In the genomic region with DNA sequence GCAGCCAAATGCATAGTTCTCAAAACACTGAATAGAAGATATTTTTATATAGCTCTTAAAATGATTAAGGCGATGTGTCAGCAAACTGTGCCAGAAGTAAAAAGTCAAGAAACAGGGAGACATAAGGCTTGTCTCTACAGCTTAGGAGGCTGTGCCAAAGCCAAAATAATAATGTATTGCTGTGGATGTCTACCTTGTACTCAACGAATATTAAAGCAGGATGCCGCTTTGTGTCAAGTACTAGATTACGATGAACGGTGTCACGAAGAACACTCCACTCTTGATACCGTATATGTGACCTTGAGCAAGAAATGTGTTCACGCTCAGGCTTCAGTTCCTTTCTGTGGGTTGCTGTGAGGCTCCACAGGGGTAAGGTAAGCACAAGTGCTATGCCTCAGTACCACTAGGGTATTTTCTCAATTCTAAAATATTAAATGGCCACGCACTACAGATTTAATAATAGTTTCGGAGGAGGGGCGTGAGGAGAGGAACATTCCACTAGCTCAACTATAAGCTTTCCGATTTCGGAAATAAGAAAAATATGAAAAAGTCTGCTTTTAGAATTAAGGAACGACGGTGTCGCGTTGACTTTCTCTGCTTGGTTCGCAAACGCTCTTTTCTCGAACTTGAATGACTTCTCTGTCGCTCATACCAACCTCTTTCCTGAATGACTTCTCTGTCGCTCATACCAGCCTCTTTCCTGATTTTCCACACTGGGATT, we compare ENCODE assay signal across 8 cellular contexts. TPM values are rescaled to one million over a fixed set of nuclear protein-coding genes. Genes with fewer than 3 reads are reported as not detected.
DNase-seq lines count a peak whose midpoint lies in the region; ATAC-seq lines count a peak whose summit lies in the region.

No MANE protein-coding gene starts in this region.

- no peak overlapping the region for H3K27ac Mint-ChIP-seq in activated T-cell treated with anti-CD3 and anti-CD28 coated beads, Interleukin-2, amount 50 U/mL, for 72 hours

- H3K27me3 Mint-ChIP-seq in activated T-cell treated with anti-CD3 and anti-CD28 coated beads, Interleukin-2, amount 50 U/mL, for 72 hours (ENCODE audit: low read depth), result no peaks in the 10 kb centered on the region

- DNase-seq in AG08395 (ENCODE audit: low spot score) (peak; percentile 5), NCI-H345 (lab: John Stamatoyannopoulos, UW) (peak; percentile 19), germinal center (ENCODE audit: low spot score) (peak; percentile 59), pulmonary artery endothelial cell (ENCODE audit: low read depth, low spot score) (peak; percentile 1), SHP77 treated with DMSO at 0.1 percent for 48 hours (lab: John Stamatoyannopoulos, UW) (no peak)
- DNase-seq in activated T-cell treated with anti-CD3 and anti-CD28 coated beads, Interleukin-2, amount 50 U/mL, for 72 hours, result peak; percentile 31 to 39

- H3K9me3 Mint-ChIP-seq in activated T-cell treated with anti-CD3 and anti-CD28 coated beads, Interleukin-2, amount 50 U/mL, for 72 hours, result no peaks in the 10 kb centered on the region

- no peaks in the 10 kb centered on the region for H3K36me3 Mint-ChIP-seq in activated T-cell treated with anti-CD3 and anti-CD28 coated beads, Interleukin-2, amount 50 U/mL, for 72 hours (ENCODE audit: insufficient read depth in 2 of 2)

- H3K4me3 Mint-ChIP-seq in activated T-cell treated with anti-CD3 and anti-CD28 coated beads, Interleukin-2, amount 50 U/mL, for 72 hours, result no peak overlapping the region

- ATAC-seq in GM18498 (IDR thresholded peaks at IDR 0.05; ENCODE audit: unreplicated experiment) (peak; percentile 68), HG02798 (IDR thresholded peaks at IDR 0.05; ENCODE audit: poor library complexity, unreplicated experiment) (peak; percentile 63)
- peak; percentile 56 to 64 for ATAC-seq in activated T-cell treated with anti-CD3 and anti-CD28 coated beads, Interleukin-2, amount 50 U/mL, for 72 hours (replicated peaks in 1 of 2)

- peaks cover 45% of the 10 kb centered on the region for H3K4me1 Mint-ChIP-seq in activated T-cell treated with anti-CD3 and anti-CD28 coated beads, Interleukin-2, amount 50 U/mL, for 72 hours (ENCODE audit: low read depth)

RNA-seq across cellular contexts. Expression of a gene that starts 0.7 kb away (rescaled TPM):
- total RNA-seq in activated T-cell treated with anti-CD3 and anti-CD28 coated beads, Interleukin-2, amount 50 U/mL, for 72 hours, result 10 to 100 TPM; 31.6 to 32.6 TPM
- total RNA-seq in pulmonary artery endothelial cell, result 32.6 and 45.2 TPM in 2 replicates

RNA-seq across cellular contexts. Expression of a gene that starts 54.7 kb away (rescaled TPM):
- total RNA-seq in activated T-cell treated with anti-CD3 and anti-CD28 coated beads, Interleukin-2, amount 50 U/mL, for 72 hours, result under 1 TPM; 0.14 to 0.17 TPM
- total RNA-seq in pulmonary artery endothelial cell, result 0.13 and 0.25 TPM in 2 replicates
